23 cellular contexts compared by ENCODE assay signal in the genomic region with DNA sequence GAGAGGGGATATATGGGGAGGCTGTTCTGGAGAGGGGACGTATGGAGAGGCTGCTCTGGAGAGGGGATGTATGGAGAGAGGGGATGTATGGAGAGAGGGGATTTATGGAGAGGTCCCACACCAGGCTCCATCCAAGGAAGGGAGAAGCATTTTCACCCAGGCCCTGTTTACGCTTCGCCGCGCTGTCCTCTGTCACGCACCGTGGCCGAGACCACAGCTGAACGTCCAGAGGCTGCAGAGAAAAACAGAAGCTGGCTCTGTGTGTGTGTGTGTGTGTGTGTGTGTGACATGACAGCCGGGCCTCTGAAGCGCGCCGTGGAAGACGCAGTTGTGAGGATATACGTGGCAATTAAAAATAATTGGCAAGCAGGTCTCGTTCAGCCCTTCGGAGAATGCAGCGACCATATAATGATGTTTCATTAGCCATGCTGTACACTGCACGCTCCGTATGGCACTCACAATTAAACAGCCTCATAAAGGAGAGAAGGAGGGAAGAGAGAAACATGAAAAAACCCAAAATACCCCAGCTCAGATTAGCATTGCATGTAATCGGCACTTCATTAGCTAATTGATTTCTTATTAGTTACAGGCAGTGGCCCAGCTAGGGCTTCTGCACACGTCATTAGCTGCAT.
"Had no signal": no experiment of that assay in that cellular context is flagged by ENCODE, and none has a peak within 500 bp of the region (broad histone marks: within the 10 kb centered on the region; RNA-seq: fewer than 3 reads in every experiment).

No MANE protein-coding gene starts in this region.

- ATAC-seq: activated CD8-positive, alpha-beta T cell treated with anti-CD3 and anti-CD28 coated beads for 36 hours; activated naive CD4-positive, alpha-beta T cell treated with anti-CD3 and anti-CD28 coated beads, Interleukin-2, amount 50 U/mL, for 72 hours; left cardiac atrium; naive thymus-derived CD8-positive, alpha-beta T cell; right lobe of liver; T-helper 17 cell had no signal

- H3K27ac ChIP-seq: esophagus squamous epithelium, neural progenitor cell, right lobe of liver, transverse colon, uterus had no signal

- H2AFZ ChIP-seq: neural progenitor cell had no signal

- DNase-seq: activated CD4-positive, alpha-beta T cell treated with anti-CD3 and anti-CD28 coated beads, Interleukin-2, amount 50 U/mL, for 1 hour; activated CD4-positive, CD25-positive, alpha-beta regulatory T cell treated with anti-CD3 and anti-CD28 coated beads, Interleukin-2, amount 50 U/mL, for 72 hours; activated CD8-positive, alpha-beta T cell treated with anti-CD3 and anti-CD28 coated beads for 36 hours; activated T-cell treated with anti-CD3 and anti-CD28 coated beads, Interleukin-2, amount 50 U/mL, for 48 hours; dermis blood vessel endothelial cell; effector CD4-positive, alpha-beta T cell; esophagus squamous epithelium; foreskin melanocyte; islet precursor cell; left cardiac atrium; naive thymus-derived CD8-positive, alpha-beta T cell; occipital lobe; posterior cingulate gyrus; right lobe of liver; stimulated activated CD4-positive, alpha-beta T cell treated with anti-CD3 and anti-CD28 coated beads, Interleukin-2, amount 100 ng/mL, for 48 hours; stimulated activated naive CD4-positive, alpha-beta T cell treated with Interleukin-2 at 50 U/mL for 16 hours; T-helper 17 cell; transverse colon; uterus had no signal

- H3K9me3 ChIP-seq: right lobe of liver, uterus had no signal

- H3K36me3 ChIP-seq: esophagus squamous epithelium, neural progenitor cell, right lobe of liver, transverse colon, uterus had no signal

- H3K4me1 ChIP-seq: esophagus squamous epithelium, neural progenitor cell, right lobe of liver, transverse colon, uterus had no signal

- H3K27me3 ChIP-seq: esophagus squamous epithelium, neural progenitor cell, right lobe of liver, transverse colon, uterus had no signal

- H3K4me3 ChIP-seq: esophagus squamous epithelium, neural progenitor cell, right lobe of liver, transverse colon, uterus had no signal

- FAIRE-seq: bronchial epithelial cell, colon had no signal

- H3K4me2 ChIP-seq: neural progenitor cell had no signal

- H3K9ac ChIP-seq: neural progenitor cell had no signal
